ENCODE assay signal across 24 cellular contexts in genomic region chr3:194316918-194317317, GRCh38. TPM values are rescaled to one million over a fixed set of nuclear protein-coding genes. Genes with fewer than 3 reads are reported as not detected.
A peak's percentile ranks its signal among the peaks of the same experiment; 100 is the strongest.
DNase-seq lines count a peak whose midpoint lies in the region; ATAC-seq and TF ChIP-seq lines count a peak whose summit lies in the region.
"Had no signal": no experiment of that assay in that cellular context is flagged by ENCODE, and none has a peak within 500 bp of the region (broad histone marks: within the 10 kb centered on the region; RNA-seq: fewer than 3 reads in every experiment).

No MANE protein-coding gene starts in this region.

- no peaks in the 10 kb centered on the region for H3K36me3 ChIP-seq in HCT116 (ENCODE audit: control insufficient read depth in 1 of 2, insufficient read depth in 2 of 2, low read length in 2 of 2)
- H3K36me3 ChIP-seq: BE2C; BLaER1 treated with 17β-estradiol and CSF1 and Interleukin-3, amounts not matched to agents 10 nM and 100 nM had no signal

- TF ChIP-seq RAD21 in HCT116 (IDR thresholded peaks at IDR 0.05; ENCODE audit: low read depth), result no peak

- BruUV-seq in HCT116 (replicated peaks; lab: Mats Ljungman, UMichigan), result no TSS peak

- H4K20me1 ChIP-seq in HCT116 (ENCODE audit: insufficient read depth), result no peaks in the 10 kb centered on the region

- TF ChIP-seq CTCF in HCT116 (IDR thresholded peaks at IDR 0.05 in 2 of 3, conservative IDR thresholded peaks at IDR 0.05 in 1 of 3; ENCODE audit: borderline replicate concordance in 1 of 3, insufficient read depth in 1 of 3, low read depth in 2 of 3, low read length in 2 of 3) (no peak), nephron progenitor cell (IDR thresholded peaks at IDR 0.05) (no peak)

- CTCF ChIA-PET in HCT116 (lab: Charles Lee), result interaction anchor here (0.9 to 4.7 kb wide), 3 partner anchors 47 to 535 kb away, joined by 3 to 145 read pairs (median 13); no protein-coding TSS in a partner anchor

- H3K9me3 ChIP-seq in HCT116 (ENCODE audit: control insufficient read depth in 1 of 2, insufficient read depth in 1 of 2, low read depth in 1 of 2, low read length in 2 of 2), result no peaks in the 10 kb centered on the region
- H3K9me3 ChIP-seq: A549, BE2C had no signal

- no peak overlapping the region for H2AFZ ChIP-seq in HCT116 (ENCODE audit: low read depth, low read length, poor library complexity, severe bottlenecking)
- H2AFZ ChIP-seq: GM23248 had no signal

- peaks cover 8% of the 10 kb centered on the region for H3K9me3 Mint-ChIP-seq in activated naive CD4-positive, alpha-beta T cell treated with anti-CD3 and anti-CD28 coated beads, Interleukin-2, amount 50 U/mL, for 24 hours
- peaks cover 11% of the 10 kb centered on the region for H3K9me3 Mint-ChIP-seq in activated T-helper 17 cell treated with anti-CD3 and anti-CD28 coated beads, Interleukin-2, amount 50 U/mL, for 72 hours
- H3K9me3 Mint-ChIP-seq in nephron progenitor cell, result peaks cover 39% of the 10 kb centered on the region
- H3K9me3 Mint-ChIP-seq in stimulated activated effector memory CD8-positive, alpha-beta T cell treated with anti-CD3 and anti-CD28 coated beads, Interleukin-12 subunit alpha, Interleukin-12 subunit beta, amount 100 ng/mL, for 72 hours, result peaks cover 8% of the 10 kb centered on the region

- no peak overlapping the region for H3K4me3 Mint-ChIP-seq in activated naive CD4-positive, alpha-beta T cell treated with anti-CD3 and anti-CD28 coated beads, Interleukin-2, amount 50 U/mL, for 24 hours
- peak overlapping the region; percentile 81 for H3K4me3 Mint-ChIP-seq in activated T-helper 17 cell treated with anti-CD3 and anti-CD28 coated beads, Interleukin-2, amount 50 U/mL, for 72 hours
- peak overlapping the region; percentile 26 for H3K4me3 Mint-ChIP-seq in nephron progenitor cell
- no peak overlapping the region for H3K4me3 Mint-ChIP-seq in stimulated activated effector memory CD8-positive, alpha-beta T cell treated with anti-CD3 and anti-CD28 coated beads, Interleukin-12 subunit alpha, Interleukin-12 subunit beta, amount 100 ng/mL, for 72 hours
- H3K4me3 Mint-ChIP-seq: CD4-positive, alpha-beta T cell had no signal

- peaks cover 18% of the 10 kb centered on the region; the same call in 1 of the 2 replicates for H3K79me2 ChIP-seq in HCT116 (ENCODE audit: insufficient read depth, low read length)

- TF ChIP-seq POLR2A in HCT116 (IDR thresholded peaks at IDR 0.05; ENCODE audit: borderline replicate concordance, extremely low read depth, insufficient read depth, insufficient read length), result no peak

- peak overlapping the region; percentile 80; the same call in 1 of the 2 replicates for H3K4me2 ChIP-seq in HCT116 (ENCODE audit: low read length)
- H3K4me2 ChIP-seq: BLaER1 treated with 17β-estradiol and CSF1 and Interleukin-3, amounts not matched to agents 10 nM and 100 nM had no signal

- ATAC-seq in HCT116, result no peak
- no peak for ATAC-seq in activated T-helper 17 cell treated with anti-CD3 and anti-CD28 coated beads, Interleukin-2, amount 50 U/mL, for 72 hours (replicated peaks)
- ATAC-seq in stimulated activated effector memory CD8-positive, alpha-beta T cell treated with anti-CD3 and anti-CD28 coated beads, Interleukin-12 subunit alpha, Interleukin-12 subunit beta, amount 100 ng/mL, for 72 hours, result no peak
- ATAC-seq: A549 had no signal

- H3K27ac Mint-ChIP-seq in activated naive CD4-positive, alpha-beta T cell treated with anti-CD3 and anti-CD28 coated beads, Interleukin-2, amount 50 U/mL, for 24 hours, result peak overlapping the region; percentile 65
- no peak overlapping the region for H3K27ac Mint-ChIP-seq in activated T-helper 17 cell treated with anti-CD3 and anti-CD28 coated beads, Interleukin-2, amount 50 U/mL, for 72 hours
- no peak overlapping the region for H3K27ac Mint-ChIP-seq in nephron progenitor cell
- H3K27ac Mint-ChIP-seq in stimulated activated effector memory CD8-positive, alpha-beta T cell treated with anti-CD3 and anti-CD28 coated beads, Interleukin-12 subunit alpha, Interleukin-12 subunit beta, amount 100 ng/mL, for 72 hours, result no peak overlapping the region
- H3K27ac Mint-ChIP-seq: CD14-positive monocyte; CD4-positive, alpha-beta T cell had no signal

- H3K27ac ChIP-seq in HCT116 (ENCODE audit: low read depth, low read length), result no peak overlapping the region
- H3K27ac ChIP-seq: BLaER1 treated with 17β-estradiol and CSF1 and Interleukin-3, amounts not matched to agents 10 nM and 100 nM; GM23248 had no signal

- H3K27me3 Mint-ChIP-seq in activated naive CD4-positive, alpha-beta T cell treated with anti-CD3 and anti-CD28 coated beads, Interleukin-2, amount 50 U/mL, for 24 hours, result peaks cover 2% of the 10 kb centered on the region
- H3K27me3 Mint-ChIP-seq in activated T-helper 17 cell treated with anti-CD3 and anti-CD28 coated beads, Interleukin-2, amount 50 U/mL, for 72 hours, result peaks cover 16% of the 10 kb centered on the region
- peaks cover 54% of the 10 kb centered on the region for H3K27me3 Mint-ChIP-seq in nephron progenitor cell (ENCODE audit: low read depth, poor library complexity)

- H3K4me3 ChIP-seq in HCT116 (replicated peaks in 1 of 2; ENCODE audit: low read depth in 1 of 2, low read length in 2 of 2), result no peak overlapping the region
- H3K4me3 ChIP-seq: A549; BLaER1 treated with 17β-estradiol and CSF1 and Interleukin-3, amounts not matched to agents 10 nM and 100 nM; GM23248 had no signal

- RAD21 ChIA-PET in HCT116 (lab: Charles Lee; ENCODE audit: low non-redundant PET in 1 of 2, low total read pairs in 2 of 2, uncharacterized antibody in 2 of 2, unreplicated experiment in 2 of 2), result interaction anchor here in 1 of 2 experiments (1.8 kb wide), 1 partner anchor 175 kb away, joined by 14 read pairs; no protein-coding TSS in a partner anchor

- H3K4me1 Mint-ChIP-seq in activated naive CD4-positive, alpha-beta T cell treated with anti-CD3 and anti-CD28 coated beads, Interleukin-2, amount 50 U/mL, for 24 hours, result peaks cover 10% of the 10 kb centered on the region
- peaks cover 5% of the 10 kb centered on the region for H3K4me1 Mint-ChIP-seq in activated T-helper 17 cell treated with anti-CD3 and anti-CD28 coated beads, Interleukin-2, amount 50 U/mL, for 72 hours
- H3K4me1 Mint-ChIP-seq in nephron progenitor cell, result peaks cover 43% of the 10 kb centered on the region
- peaks cover 7% of the 10 kb centered on the region for H3K4me1 Mint-ChIP-seq in stimulated activated effector memory CD8-positive, alpha-beta T cell treated with anti-CD3 and anti-CD28 coated beads, Interleukin-12 subunit alpha, Interleukin-12 subunit beta, amount 100 ng/mL, for 72 hours

- H3K9ac ChIP-seq in HCT116 (ENCODE audit: low read length), result no peak overlapping the region
- H3K9ac ChIP-seq: BLaER1 treated with 17β-estradiol and CSF1 and Interleukin-3, amounts not matched to agents 10 nM and 100 nM had no signal

- no peaks in the 10 kb centered on the region for H3K9me2 ChIP-seq in HCT116 (ENCODE audit: insufficient read depth)

- H3K27me3 ChIP-seq in HCT116 (ENCODE audit: insufficient read depth, low read length), result no peaks in the 10 kb centered on the region
- H3K27me3 ChIP-seq: BE2C had no signal

- intact Hi-C loops in HCT116 (cut with micrococcal nuclease), result loop anchor here (5.0 kb wide), 4 partner anchors 230 to 725 kb away; partner anchors contain the start of gene OPA1

- H3K36me3 Mint-ChIP-seq in activated naive CD4-positive, alpha-beta T cell treated with anti-CD3 and anti-CD28 coated beads, Interleukin-2, amount 50 U/mL, for 24 hours, result peaks cover 3% of the 10 kb centered on the region
- H3K36me3 Mint-ChIP-seq in activated T-helper 17 cell treated with anti-CD3 and anti-CD28 coated beads, Interleukin-2, amount 50 U/mL, for 72 hours (ENCODE audit: low read depth), result no peaks in the 10 kb centered on the region
- H3K36me3 Mint-ChIP-seq in nephron progenitor cell (ENCODE audit: low read depth), result peaks cover 15% of the 10 kb centered on the region
- no peaks in the 10 kb centered on the region for H3K36me3 Mint-ChIP-seq in stimulated activated effector memory CD8-positive, alpha-beta T cell treated with anti-CD3 and anti-CD28 coated beads, Interleukin-12 subunit alpha, Interleukin-12 subunit beta, amount 100 ng/mL, for 72 hours
- H3K36me3 Mint-ChIP-seq: CD14-positive monocyte had no signal

- no peak for DNase-seq in activated naive CD4-positive, alpha-beta T cell treated with anti-CD3 and anti-CD28 coated beads, Interleukin-2, amount 50 U/mL, for 16 hours
- DNase-seq in HCT116 (ENCODE audit: low read depth, low spot score) (no peak), nephron progenitor cell (no peak), NAMALWA (ENCODE audit: low spot score) (no peak)
- no peak for DNase-seq in stimulated activated effector memory CD8-positive, alpha-beta T cell treated with anti-CD3 and anti-CD28 coated beads, Interleukin-12 subunit alpha, Interleukin-12 subunit beta, amount 100 ng/mL, for 72 hours (ENCODE audit: low spot score in 2 of 2)
- DNase-seq: 8988T; ACHN; AML-193; BE2C; CD4-positive, alpha-beta T cell; CD8-positive, alpha-beta memory T cell; DMS53; DMS79 treated with DMSO at 0.1 percent for 48 hours; GM23248; H7; HCEC 1CT had no signal

- POLR2A ChIA-PET in HCT116 (lab: Charles Lee), result no interaction called here

- H3K4me1 ChIP-seq in HCT116 (ENCODE audit: control insufficient read depth in 1 of 2, insufficient read depth in 2 of 2, low read length in 2 of 2), result peaks cover 38 to 78% of the 10 kb centered on the region in 2 experiments

TF ChIP-seq in HCT116, 20 proteins besides CTCF, POLR2A, EP300 and RAD21 (continues in another document):
- TF ChIP-seq CBX3 (IDR thresholded peaks at IDR 0.05; ENCODE audit: low read depth) (no peak), ELF1 (IDR thresholded peaks at IDR 0.05; ENCODE audit: borderline replicate concordance, low read depth) (no peak), MAX (IDR thresholded peaks at IDR 0.05) (no peak), FOSL1 (IDR thresholded peaks at IDR 0.05; ENCODE audit: low read depth) (no peak), JUND (IDR thresholded peaks at IDR 0.05) (no peak)

RNA-seq across cellular contexts. Expression of gene CPN2, which starts 34.2 kb away (rescaled TPM):
- not detected for total RNA-seq in HCT116 (2021; ENCODE audit: unreplicated experiment)
- polyA plus RNA-seq in HCT116 (2012), result 0.03 TPM in 1 of 2 replicates, not detected in the other
- total RNA-seq in activated T-helper 17 cell treated with anti-CD3 and anti-CD28 coated beads, Interleukin-2, amount 50 U/mL, for 72 hours, result not detected
- total RNA-seq: CD4-positive, alpha-beta T cell; CD8-positive, alpha-beta memory T cell; Daoy; G401; GM23248; H1 had no signal
- polyA plus RNA-seq: A549; CD14-positive monocyte; CD8-positive, alpha-beta memory T cell; GM23248 had no signal

RNA-seq across cellular contexts. Expression of gene LRRC15, which starts 52.6 kb away (rescaled TPM):
- total RNA-seq in HCT116 (2021; ENCODE audit: unreplicated experiment), result not detected
- 0.02 and 0.03 TPM in 2 replicates for polyA plus RNA-seq in HCT116 (2012)
- total RNA-seq in activated T-helper 17 cell treated with anti-CD3 and anti-CD28 coated beads, Interleukin-2, amount 50 U/mL, for 72 hours, result not detected
- total RNA-seq: CD4-positive, alpha-beta T cell; CD8-positive, alpha-beta memory T cell had no signal
- polyA plus RNA-seq: CD14-positive monocyte; CD8-positive, alpha-beta memory T cell had no signal

Comparison
In these comparisons a context has a peak if more than half of its experiments do, and no peak if none do; other contexts are left out.
1. H3K4me3 Mint-ChIP-seq: peak in activated T-helper 17 cell treated with anti-CD3 and anti-CD28 coated beads, Interleukin-2, amount 50 U/mL, for 72 hours (single experiment) and nephron progenitor cell (single experiment); none in activated naive CD4-positive, alpha-beta T cell treated with anti-CD3 and anti-CD28 coated beads, Interleukin-2, amount 50 U/mL, for 24 hours (single experiment) and stimulated activated effector memory CD8-positive, alpha-beta T cell treated with anti-CD3 and anti-CD28 coated beads, Interleukin-12 subunit alpha, Interleukin-12 subunit beta, amount 100 ng/mL, for 72 hours (single experiment).